Comparison of ENCODE assay signal across 8 cellular contexts in genomic region chr13:110869805-110870706, GRCh38. TPM values are rescaled to one million over a fixed set of nuclear protein-coding genes. Genes with fewer than 3 reads are reported as not detected.
DNase-seq lines count a peak whose midpoint lies in the region; ATAC-seq, FAIRE-seq and TF ChIP-seq lines count a peak whose summit lies in the region.

No MANE protein-coding gene starts in this region.

- no peaks in the 10 kb centered on the region for H3K36me3 ChIP-seq in H1 (ENCODE audit: control insufficient read depth in 2 of 4, insufficient read depth in 4 of 4, low read length in 3 of 4)

- H3K23me2 ChIP-seq in H1 (ENCODE audit: low read depth, low read length): peaks cover 10% of the 10 kb centered on the region

- no peak overlapping the region for H3K4ac ChIP-seq in H1 (replicated peaks; ENCODE audit: insufficient read length, low read depth, low read length)

- H4K5ac ChIP-seq in H1 (ENCODE audit: insufficient read length, low read depth, low read length): no peak overlapping the region

- H3K18ac ChIP-seq in H1 (ENCODE audit: extremely low read depth, low read length): no peak overlapping the region; the same call in 1 of the 2 replicates

- no peak overlapping the region for H3K9ac ChIP-seq in H1 (replicated peaks in 1 of 4; ENCODE audit: extremely low read depth in 1 of 4, low read depth in 3 of 4, low read length in 3 of 4)

- ATAC-seq in HG03439 (IDR thresholded peaks at IDR 0.05; ENCODE audit: unreplicated experiment): no peak

- peaks cover 0 to 4% of the 10 kb centered on the region in 2 experiments for H4K20me1 ChIP-seq in H1 (replicated peaks in 1 of 2; ENCODE audit: control insufficient read depth in 1 of 2, insufficient read depth in 2 of 2, low read length in 2 of 2)

- H2BK5ac ChIP-seq in H1 (ENCODE audit: low read depth, low read length): 0 out of 2 replicates have a peak overlapping the region, but pooled peaks have one; percentile 18

- TF ChIP-seq CTCF in H1 (IDR thresholded peaks at IDR 0.05; ENCODE audit: control extremely low read depth in 1 of 3, insufficient read depth in 1 of 3, low read depth in 1 of 3, low read length in 3 of 3): peak in 1 of 3 experiments; percentile 26; a peak in 1 of 4 replicates

- POLR2A ChIA-PET in H1 (lab: Charles Lee; ENCODE audit: partially characterized antibody): interaction anchor here (1.2 to 1.8 kb wide), 5 partner anchors 9 to 158 kb away, joined by 3 to 5 read pairs (median 4); no protein-coding TSS in a partner anchor

- 84% methylated on average over 34 of the region's 34 CpGs; no CpG with 5 or more reads in 1 of the 2 experiments for WGBS in H1 (ENCODE audit: extremely low coverage in 1 of 2, insufficient coverage in 1 of 2, insufficient read length in 1 of 2, insufficient replicate concordance in 2 of 2, low coverage in 1 of 2, low lambda C conversion rate in 2 of 2, missing lambda C conversion rate in 1 of 2), 2 experiments

- H3K4me2 ChIP-seq in H1 (ENCODE audit: insufficient read depth in 1 of 2, low read depth in 2 of 2, low read length in 2 of 2): no peak overlapping the region

- peak overlapping the region; percentile 81; the same call in 1 of the 2 replicates for H2AFZ ChIP-seq in H1 (ENCODE audit: low read length)

- 0 out of 2 replicates have a peak overlapping the region, but pooled peaks have one; percentile 66 for H2BK20ac ChIP-seq in H1 (ENCODE audit: low read length)

- H3K9me3 ChIP-seq in H1 (ENCODE audit: insufficient read depth in 2 of 2, low read depth in 1 of 2, low read length in 1 of 2): peaks cover 0 to 5% of the 10 kb centered on the region in 2 experiments; a peak in 1 of 4 replicates

- peak overlapping the region; percentile 85; the same call in 1 of the 2 replicates for H2BK12ac ChIP-seq in H1 (ENCODE audit: low read depth, low read length)

- no peak for TF ChIP-seq EP300 in H1 (IDR thresholded peaks at IDR 0.05; ENCODE audit: borderline replicate concordance in 1 of 2, low read depth in 2 of 2, low read length in 2 of 2)

- no peak overlapping the region for H3K56ac ChIP-seq in H1 (replicated peaks; ENCODE audit: insufficient read length, low read depth, low read length)

- peaks cover 0 to 6% of the 10 kb centered on the region in 2 experiments; a peak in 1 of 4 replicates for H3K79me2 ChIP-seq in H1 (ENCODE audit: control insufficient read depth in 1 of 2, insufficient read depth in 2 of 2, low read length in 2 of 2)

- no peaks in the 10 kb centered on the region; the same call in 1 of the 2 replicates for H3K79me1 ChIP-seq in H1 (ENCODE audit: low read depth, low read length)

- H3K14ac ChIP-seq in H1 (ENCODE audit: insufficient read length): no peak overlapping the region

- H2BK120ac ChIP-seq in H1 (replicated peaks; ENCODE audit: low read depth, low read length): no peak overlapping the region

- TF ChIP-seq POLR2A in H1 (IDR thresholded peaks at IDR 0.05; ENCODE audit: control extremely low read depth in 1 of 2, low read depth in 2 of 2, low read length in 2 of 2): no peak

- no peak for FAIRE-seq in H1 (lab: Jason Lieb, UNC)

- no peak overlapping the region for H4K91ac ChIP-seq in H1 (replicated peaks; ENCODE audit: insufficient read length, low read length)

- no peak overlapping the region for H3K4me3 ChIP-seq in H1 (ENCODE audit: extremely low read depth in 1 of 4, insufficient read depth in 2 of 4, low read depth in 3 of 4, low read length in 4 of 4)

- H2AK5ac ChIP-seq in H1 (ENCODE audit: low read depth, low read length): no peak overlapping the region

- H2BK15ac ChIP-seq in H1 (ENCODE audit: low read length): no peak overlapping the region

- H3K27me3 ChIP-seq in H1 (replicated peaks in 1 of 4; ENCODE audit: control insufficient read depth in 3 of 4, extremely low read depth in 1 of 4, insufficient read depth in 3 of 4, low read length in 3 of 4): 0 out of 7 replicates have a peak, but pooled peaks cover 0 to 5% (median under 1%) of the 10 kb centered on the region in 4 experiments

- TF ChIP-seq RAD21 in H1 (IDR thresholded peaks at IDR 0.05 in 1 of 2, conservative IDR thresholded peaks at IDR 0.05 in 1 of 2; ENCODE audit: low read depth in 2 of 2, low read length in 2 of 2): peak in 1 of 2 experiments; percentile 21; a peak in 1 of 4 replicates

- CTCF ChIA-PET in H1 (lab: Charles Lee; ENCODE audit: partially characterized antibody): interaction anchor here (0.7 to 3.3 kb wide), 7 partner anchors 11 to 225 kb away, joined by 3 to 11 read pairs (median 4); no protein-coding TSS in a partner anchor

- H3K27ac ChIP-seq in H1 (ENCODE audit: low read depth, low read length) (no peak overlapping the region), substantia nigra (ENCODE audit: low read depth, low read length, poor library complexity, severe bottlenecking) (peak overlapping the region; percentile 35)

- peak overlapping the region; percentile 73 for H4K8ac ChIP-seq in H1 (ENCODE audit: extremely low read depth, insufficient read depth, low read length)

- peak; percentile 8 for DNase-seq in stimulated activated CD4-positive, alpha-beta T cell treated with anti-CD3 and anti-CD28 coated beads, Interleukin-4, amount 100 ng/mL, for 1 hour
- DNase-seq in stimulated activated CD4-positive, alpha-beta T cell treated with anti-CD3 and anti-CD28 coated beads, Interleukin-2, amount 100 ng/mL, for 48 hours: no peak
- DNase-seq in SHP77 treated with DMSO at 0.1 percent for 48 hours (lab: John Stamatoyannopoulos, UW): peak; percentile 68
- peak in 1 of 2 experiments; percentile 59 for DNase-seq in H1 (ENCODE audit: low read depth in 1 of 2, low spot score in 2 of 2)
- peak; percentile 96 to 100 for DNase-seq in lung microvascular endothelial cell (ENCODE audit: low read depth in 2 of 2)
- DNase-seq in substantia nigra (lab: John Stamatoyannopoulos, UW): peak in 25 of 49 donors; percentile 13 to 79 (median 34)
- no peak for DNase-seq in NCI-H82 treated with DMSO at 0.1 percent for 48 hours (lab: John Stamatoyannopoulos, UW; ENCODE audit: unreplicated experiment)

- no peak overlapping the region for H3K23ac ChIP-seq in H1 (ENCODE audit: insufficient read length)

- H3K4me1 ChIP-seq in H1 (replicated peaks in 1 of 4; ENCODE audit: control insufficient read depth in 3 of 4, insufficient read depth in 4 of 4, low read length in 3 of 4): peaks cover 0 to 25% (median 10%) of the 10 kb centered on the region in 4 experiments; a peak in 5 of 7 replicates

TF ChIP-seq in H1, 55 proteins besides CTCF, POLR2A, EP300 and RAD21 (continues in another document):
- TF ChIP-seq ZNF274 (IDR thresholded peaks at IDR 0.05; ENCODE audit: borderline replicate concordance, extremely low read depth, low read length): no peak
- peak; percentile 73 for TF ChIP-seq YY1 (IDR thresholded peaks at IDR 0.05; ENCODE audit: low read depth, low read length)
- no peak for TF ChIP-seq SP1 (IDR thresholded peaks at IDR 0.05; ENCODE audit: low read depth, low read length)
- TF ChIP-seq SIN3A (conservative IDR thresholded peaks at IDR 0.05 in 1 of 2, IDR thresholded peaks at IDR 0.05 in 1 of 2; ENCODE audit: low read depth in 1 of 2, low read length in 2 of 2): no peak
- TF ChIP-seq CHD1 (IDR thresholded peaks at IDR 0.05; ENCODE audit: low read depth, low read length): no peak
- no peak for TF ChIP-seq BRCA1 (IDR thresholded peaks at IDR 0.05; ENCODE audit: low read depth, low read length)
- no peak for TF ChIP-seq HDAC6 (IDR thresholded peaks at IDR 0.05; ENCODE audit: low read depth, low read length)
- no peak for TF ChIP-seq USF2 (IDR thresholded peaks at IDR 0.05; ENCODE audit: low read length)
- peak; percentile 45; the same call in 1 of the 2 replicates for TF ChIP-seq TEAD4 (IDR thresholded peaks at IDR 0.05; ENCODE audit: low read depth, low read length)
- TF ChIP-seq SIRT6 (IDR thresholded peaks at IDR 0.05; ENCODE audit: low read length): no peak
- TF ChIP-seq KDM4A (IDR thresholded peaks at IDR 0.05; ENCODE audit: low read depth, low read length, severe bottlenecking): no peak
- TF ChIP-seq JUND (IDR thresholded peaks at IDR 0.05; ENCODE audit: low read length): peak; percentile 27; the same call in 1 of the 2 replicates
- TF ChIP-seq KDM1A (IDR thresholded peaks at IDR 0.05; ENCODE audit: borderline replicate concordance, low read length): no peak
- TF ChIP-seq KDM5A (IDR thresholded peaks at IDR 0.05; ENCODE audit: low read length): no peak
- TF ChIP-seq RNF2 (IDR thresholded peaks at IDR 0.05; ENCODE audit: borderline replicate concordance, low read depth, low read length, missing control alignments, poor library complexity, severe bottlenecking): no peak
- TF ChIP-seq CEBPB (IDR thresholded peaks at IDR 0.05; ENCODE audit: low read depth, low read length): no peak
- no peak for TF ChIP-seq NRF1 (IDR thresholded peaks at IDR 0.05; ENCODE audit: low read depth, low read length)
- TF ChIP-seq EGR1 (IDR thresholded peaks at IDR 0.05; ENCODE audit: borderline replicate concordance, low read depth, low read length): no peak
- peak; percentile 89 for TF ChIP-seq MAX (IDR thresholded peaks at IDR 0.05)
- TF ChIP-seq BCL11A (IDR thresholded peaks at IDR 0.05; ENCODE audit: low read depth in 2 of 2, low read length in 2 of 2): no peak
- no peak for TF ChIP-seq EZH2 (IDR thresholded peaks at IDR 0.05; ENCODE audit: low read depth, low read length, severe bottlenecking)

RNA-seq across cellular contexts. Expression of gene ANKRD10, which starts 44.8 kb away (rescaled TPM):
- 201 and 218 TPM in 2 replicates for total RNA-seq in H1 (2021; fragmentation: NEBNext Ultra II Directional; extraction: Animal tissue kit (Norgen Biotek cat#: 25700))
- polyA plus RNA-seq in H1 (2011; rRNA removed): 146 and 153 TPM in 2 replicates
- 188 TPM for polyA plus RNA-seq in H1 (2011; cell fraction: cytosol; rRNA removed)
- 274 TPM for polyA plus RNA-seq in H1 (2011; cell fraction: nucleus; rRNA removed)
- 150 to 219 TPM (median 165 TPM) in 4 replicates for polyA plus RNA-seq in H1 (2012, experiment 1 of 2)
- 51.7 TPM for polyA plus RNA-seq in H1 (2012, experiment 2 of 2)
- 152 TPM for polyA plus RNA-seq in H1 (2013, experiment 1 of 2)
- polyA plus RNA-seq in H1 (2013, experiment 2 of 2): 135 TPM
- polyA minus RNA-seq in H1 (2011; rRNA and poly(A)+ RNA removed): 161 and 189 TPM in 2 replicates
- 312 TPM for polyA minus RNA-seq in H1 (2011; cell fraction: cytosol; rRNA and poly(A)+ RNA removed)
- polyA minus RNA-seq in H1 (2011; cell fraction: nucleus; rRNA and poly(A)+ RNA removed): 593 TPM
- total RNA-seq in lung microvascular endothelial cell: 45.8 and 47.0 TPM in 2 replicates

Comparison
In these comparisons a context has a peak if more than half of its experiments do, and no peak if none do; other contexts are left out.
1. DNase-seq: peak in stimulated activated CD4-positive, alpha-beta T cell treated with anti-CD3 and anti-CD28 coated beads, Interleukin-4, amount 100 ng/mL, for 1 hour (single experiment), SHP77 treated with DMSO at 0.1 percent for 48 hours (single experiment), lung microvascular endothelial cell (2 of 2) and substantia nigra (25 of 49); none in stimulated activated CD4-positive, alpha-beta T cell treated with anti-CD3 and anti-CD28 coated beads, Interleukin-2, amount 100 ng/mL, for 48 hours (0 of 2) and NCI-H82 treated with DMSO at 0.1 percent for 48 hours (single experiment).